2 cellular contexts compared by ENCODE assay signal in genomic region chr15:57611938-57612337, GRCh38.
TF ChIP-seq lines count a peak whose summit lies in the region.

No MANE protein-coding gene starts in this region.

TF ChIP-seq in GM23338, 12 proteins besides CTCF, POLR2A, EP300 and RAD21 (continued from another document):
- TF ChIP-seq, protein P1, sequence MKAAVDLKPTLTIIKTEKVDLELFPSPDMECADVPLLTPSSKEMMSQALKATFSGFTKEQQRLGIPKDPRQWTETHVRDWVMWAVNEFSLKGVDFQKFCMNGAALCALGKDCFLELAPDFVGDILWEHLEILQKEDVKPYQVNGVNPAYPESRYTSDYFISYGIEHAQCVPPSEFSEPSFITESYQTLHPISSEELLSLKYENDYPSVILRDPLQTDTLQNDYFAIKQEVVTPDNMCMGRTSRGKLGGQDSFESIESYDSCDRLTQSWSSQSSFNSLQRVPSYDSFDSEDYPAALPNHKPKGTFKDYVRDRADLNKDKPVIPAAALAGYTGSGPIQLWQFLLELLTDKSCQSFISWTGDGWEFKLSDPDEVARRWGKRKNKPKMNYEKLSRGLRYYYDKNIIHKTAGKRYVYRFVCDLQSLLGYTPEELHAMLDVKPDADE (IDR thresholded peaks at IDR 0.05) = no peak
- no peak for TF ChIP-seq EZH2 (IDR thresholded peaks at IDR 0.05; ENCODE audit: low read depth, unreplicated experiment)
- TF ChIP-seq NANOG (IDR thresholded peaks at IDR 0.05; ENCODE audit: borderline replicate concordance) = no peak
- no peak for TF ChIP-seq ZNF331 (CRISPR knock-in tag; IDR thresholded peaks at IDR 0.05; ENCODE audit: low read depth)
- TF ChIP-seq CREB1 (CRISPR knock-in tag; IDR thresholded peaks at IDR 0.05; ENCODE audit: low read depth) = no peak
- TF ChIP-seq, protein P2, sequence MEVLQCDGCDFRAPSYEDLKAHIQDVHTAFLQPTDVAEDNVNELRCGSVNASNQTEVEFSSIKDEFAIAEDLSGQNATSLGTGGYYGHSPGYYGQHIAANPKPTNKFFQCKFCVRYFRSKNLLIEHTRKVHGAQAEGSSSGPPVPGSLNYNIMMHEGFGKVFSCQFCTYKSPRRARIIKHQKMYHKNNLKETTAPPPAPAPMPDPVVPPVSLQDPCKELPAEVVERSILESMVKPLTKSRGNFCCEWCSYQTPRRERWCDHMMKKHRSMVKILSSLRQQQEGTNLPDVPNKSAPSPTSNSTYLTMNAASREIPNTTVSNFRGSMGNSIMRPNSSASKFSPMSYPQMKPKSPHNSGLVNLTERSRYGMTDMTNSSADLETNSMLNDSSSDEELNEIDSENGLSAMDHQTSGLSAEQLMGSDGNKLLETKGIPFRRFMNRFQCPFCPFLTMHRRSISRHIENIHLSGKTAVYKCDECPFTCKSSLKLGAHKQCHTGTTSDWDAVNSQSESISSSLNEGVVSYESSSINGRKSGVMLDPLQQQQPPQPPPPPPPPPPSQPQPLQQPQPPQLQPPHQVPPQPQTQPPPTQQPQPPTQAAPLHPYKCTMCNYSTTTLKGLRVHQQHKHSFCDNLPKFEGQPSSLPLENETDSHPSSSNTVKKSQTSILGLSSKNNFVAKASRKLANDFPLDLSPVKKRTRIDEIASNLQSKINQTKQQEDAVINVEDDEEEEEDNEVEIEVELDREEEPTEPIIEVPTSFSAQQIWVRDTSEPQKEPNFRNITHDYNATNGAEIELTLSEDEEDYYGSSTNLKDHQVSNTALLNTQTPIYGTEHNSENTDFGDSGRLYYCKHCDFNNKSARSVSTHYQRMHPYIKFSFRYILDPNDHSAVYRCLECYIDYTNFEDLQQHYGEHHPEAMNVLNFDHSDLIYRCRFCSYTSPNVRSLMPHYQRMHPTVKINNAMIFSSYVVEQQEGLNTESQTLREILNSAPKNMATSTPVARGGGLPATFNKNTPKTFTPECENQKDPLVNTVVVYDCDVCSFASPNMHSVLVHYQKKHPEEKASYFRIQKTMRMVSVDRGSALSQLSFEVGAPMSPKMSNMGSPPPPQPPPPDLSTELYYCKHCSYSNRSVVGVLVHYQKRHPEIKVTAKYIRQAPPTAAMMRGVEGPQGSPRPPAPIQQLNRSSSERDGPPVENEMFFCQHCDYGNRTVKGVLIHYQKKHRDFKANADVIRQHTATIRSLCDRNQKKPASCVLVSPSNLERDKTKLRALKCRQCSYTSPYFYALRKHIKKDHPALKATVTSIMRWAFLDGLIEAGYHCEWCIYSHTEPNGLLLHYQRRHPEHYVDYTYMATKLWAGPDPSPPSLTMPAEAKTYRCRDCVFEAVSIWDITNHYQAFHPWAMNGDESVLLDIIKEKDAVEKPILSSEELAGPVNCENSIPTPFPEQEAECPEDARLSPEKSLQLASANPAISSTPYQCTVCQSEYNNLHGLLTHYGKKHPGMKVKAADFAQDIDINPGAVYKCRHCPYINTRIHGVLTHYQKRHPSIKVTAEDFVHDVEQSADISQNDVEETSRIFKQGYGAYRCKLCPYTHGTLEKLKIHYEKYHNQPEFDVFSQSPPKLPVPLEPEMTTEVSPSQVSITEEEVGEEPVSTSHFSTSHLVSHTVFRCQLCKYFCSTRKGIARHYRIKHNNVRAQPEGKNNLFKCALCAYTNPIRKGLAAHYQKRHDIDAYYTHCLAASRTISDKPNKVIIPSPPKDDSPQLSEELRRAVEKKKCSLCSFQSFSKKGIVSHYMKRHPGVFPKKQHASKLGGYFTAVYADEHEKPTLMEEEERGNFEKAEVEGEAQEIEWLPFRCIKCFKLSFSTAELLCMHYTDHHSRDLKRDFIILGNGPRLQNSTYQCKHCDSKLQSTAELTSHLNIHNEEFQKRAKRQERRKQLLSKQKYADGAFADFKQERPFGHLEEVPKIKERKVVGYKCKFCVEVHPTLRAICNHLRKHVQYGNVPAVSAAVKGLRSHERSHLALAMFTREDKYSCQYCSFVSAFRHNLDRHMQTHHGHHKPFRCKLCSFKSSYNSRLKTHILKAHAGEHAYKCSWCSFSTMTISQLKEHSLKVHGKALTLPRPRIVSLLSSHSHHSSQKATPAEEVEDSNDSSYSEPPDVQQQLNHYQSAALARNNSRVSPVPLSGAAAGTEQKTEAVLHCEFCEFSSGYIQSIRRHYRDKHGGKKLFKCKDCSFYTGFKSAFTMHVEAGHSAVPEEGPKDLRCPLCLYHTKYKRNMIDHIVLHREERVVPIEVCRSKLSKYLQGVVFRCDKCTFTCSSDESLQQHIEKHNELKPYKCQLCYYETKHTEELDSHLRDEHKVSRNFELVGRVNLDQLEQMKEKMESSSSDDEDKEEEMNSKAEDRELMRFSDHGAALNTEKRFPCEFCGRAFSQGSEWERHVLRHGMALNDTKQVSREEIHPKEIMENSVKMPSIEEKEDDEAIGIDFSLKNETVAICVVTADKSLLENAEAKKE (CRISPR knock-in tag; IDR thresholded peaks at IDR 0.05) = no peak

TF ChIP-seq in WTC11, 78 proteins besides CTCF, POLR2A, EP300 and RAD21 (continued from another document):
- TF ChIP-seq ZNF423 (CRISPR knock-in tag; IDR thresholded peaks at IDR 0.05) (no peak), NR3C1 (CRISPR knock-in tag; conservative IDR thresholded peaks at IDR 0.05; ENCODE audit: low read depth) (no peak), SP1 (CRISPR knock-in tag; conservative IDR thresholded peaks at IDR 0.05) (no peak), NR1H2 (CRISPR knock-in tag; IDR thresholded peaks at IDR 0.05) (no peak)
